In genomic region chrX:78979789-78980464, GRCh38 we compare ENCODE assay signal across 2 cellular contexts.
TF ChIP-seq lines count a peak whose summit lies in the region.

No MANE protein-coding gene starts in this region.

TF ChIP-seq in SK-N-SH, 30 proteins besides CTCF, POLR2A, EP300 and RAD21 (continued from another document):
- no peak for TF ChIP-seq REST (IDR thresholded peaks at IDR 0.05; ENCODE audit: low read depth, low read length)
- TF ChIP-seq RCOR1 (IDR thresholded peaks at IDR 0.05; ENCODE audit: low read length), result no peak
- no peak for TF ChIP-seq PBX3 (IDR thresholded peaks at IDR 0.05)
- no peak for TF ChIP-seq JUND (IDR thresholded peaks at IDR 0.05)
- no peak for TF ChIP-seq POLR2AphosphoS5 (IDR thresholded peaks at IDR 0.05; ENCODE audit: low read depth, low read length)
- TF ChIP-seq GABPA (IDR thresholded peaks at IDR 0.05; ENCODE audit: low read depth), result no peak
- TF ChIP-seq FOXM1 (IDR thresholded peaks at IDR 0.05; ENCODE audit: low read depth), result no peak
- no peak for TF ChIP-seq ZBTB33 (IDR thresholded peaks at IDR 0.05; ENCODE audit: borderline replicate concordance, low read depth)
- no peak for TF ChIP-seq FOXJ3 (CRISPR knock-in tag; IDR thresholded peaks at IDR 0.05)
- TF ChIP-seq EZH2phosphoT487 (IDR thresholded peaks at IDR 0.05; ENCODE audit: borderline replicate concordance, low read depth), result no peak
- TF ChIP-seq USF1 (IDR thresholded peaks at IDR 0.05; ENCODE audit: borderline replicate concordance, low read depth), result no peak
- TF ChIP-seq TEAD4 (IDR thresholded peaks at IDR 0.05; ENCODE audit: borderline replicate concordance, insufficient read depth), result no peak
- TF ChIP-seq RXRA (IDR thresholded peaks at IDR 0.05; ENCODE audit: borderline replicate concordance, low read depth), result no peak
- no peak for TF ChIP-seq NFIC (IDR thresholded peaks at IDR 0.05; ENCODE audit: borderline replicate concordance)
- TF ChIP-seq TCF12 (IDR thresholded peaks at IDR 0.05), result no peak

TF ChIP-seq in HepG2, 621 proteins besides CTCF, POLR2A, EP300 and RAD21 (continued from another document):
- TF ChIP-seq ZHX2 (IDR thresholded peaks at IDR 0.05; ENCODE audit: low read depth) (no peak), ZHX2 (CRISPR knock-in tag; IDR thresholded peaks at IDR 0.05; ENCODE audit: borderline replicate concordance) (no peak), PHF21A (CRISPR knock-in tag; IDR thresholded peaks at IDR 0.05) (no peak), ZNF367 (CRISPR knock-in tag; IDR thresholded peaks at IDR 0.05; ENCODE audit: borderline replicate concordance) (no peak)
